In the genomic region with DNA sequence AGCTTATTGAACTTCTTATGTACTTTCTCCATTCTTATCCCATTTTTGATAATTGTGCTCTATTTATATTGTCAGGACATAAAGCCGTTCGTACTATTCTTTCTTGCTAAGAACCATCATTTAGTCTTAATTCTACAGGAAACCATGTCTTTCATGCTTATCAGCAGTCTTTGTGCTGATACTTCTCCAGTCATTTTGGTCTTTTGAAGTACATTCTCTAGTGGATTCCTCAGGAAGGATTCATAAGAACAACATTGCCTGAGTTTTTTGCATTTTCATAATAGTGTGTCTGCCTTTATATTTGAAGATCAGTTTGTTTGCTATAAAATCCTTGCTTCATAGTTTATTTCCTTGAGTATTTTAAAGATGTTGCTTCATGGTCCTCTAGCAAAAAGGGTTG, we compare ENCODE assay signal across 22 cellular contexts.
"Had no signal": no experiment of that assay in that cellular context is flagged by ENCODE, and none has a peak within 500 bp of the region (broad histone marks: within the 10 kb centered on the region; RNA-seq: fewer than 3 reads in every experiment).

No MANE protein-coding gene starts in this region.

- H3K4me3 ChIP-seq: Peyer's patch, SJCRH30 had no signal

- ATAC-seq: activated CD4-positive, alpha-beta T cell treated with anti-CD3 and anti-CD28 coated beads for 36 hours; activated T-helper 17 cell treated with anti-CD3 and anti-CD28 coated beads, Interleukin-2, amount 50 U/mL, for 72 hours had no signal

- H3K9me3 ChIP-seq: Peyer's patch, SJCRH30, SK-N-SH had no signal

- H3K9ac ChIP-seq: SK-N-SH had no signal

- DNase-seq: activated CD4-positive, alpha-beta memory T cell treated with anti-CD3 and anti-CD28 coated beads, Interleukin-2, amount 10 ng/mL, durations not matched to agents 7 days and 5 days; activated CD4-positive, alpha-beta T cell treated with anti-CD3 and anti-CD28 coated beads for 36 hours; activated CD4-positive, alpha-beta T cell treated with anti-CD3 and anti-CD28 coated beads, Interleukin-2, amount 50 U/mL, for 1 hour; activated gamma-delta T cell; activated naive CD4-positive, alpha-beta T cell treated with anti-CD3 and anti-CD28 coated beads for 36 hours; activated T-cell treated with anti-CD3 and anti-CD28 coated beads for 4 hours; activated T-cell treated with anti-CD3 and anti-CD28 coated beads, Interleukin-2, amount 50 U/mL, for 48 hours; anterior cingulate cortex; Kasumi-1; NCI-H1105 treated with DMSO at 0.1 percent for 48 hours; NCI-H1436 treated with DMSO at 0.1 percent for 48 hours; NCI-H187; NCI-H2081; NCI-H510A treated with DMSO at 0.1 percent for 48 hours; NCI-H69; Peyer's patch; Right ventricle myocardium superior; SJCRH30; SK-N-SH; T-helper 1 cell; WERI-Rb-1 had no signal

- H3K27me3 ChIP-seq: Peyer's patch, SJCRH30 had no signal

- H3K36me3 ChIP-seq: Peyer's patch, SJCRH30, WERI-Rb-1 had no signal

- H3K4me1 ChIP-seq: Peyer's patch, SJCRH30 had no signal
